ENCODE assay signal across 20 cellular contexts in the genomic region with DNA sequence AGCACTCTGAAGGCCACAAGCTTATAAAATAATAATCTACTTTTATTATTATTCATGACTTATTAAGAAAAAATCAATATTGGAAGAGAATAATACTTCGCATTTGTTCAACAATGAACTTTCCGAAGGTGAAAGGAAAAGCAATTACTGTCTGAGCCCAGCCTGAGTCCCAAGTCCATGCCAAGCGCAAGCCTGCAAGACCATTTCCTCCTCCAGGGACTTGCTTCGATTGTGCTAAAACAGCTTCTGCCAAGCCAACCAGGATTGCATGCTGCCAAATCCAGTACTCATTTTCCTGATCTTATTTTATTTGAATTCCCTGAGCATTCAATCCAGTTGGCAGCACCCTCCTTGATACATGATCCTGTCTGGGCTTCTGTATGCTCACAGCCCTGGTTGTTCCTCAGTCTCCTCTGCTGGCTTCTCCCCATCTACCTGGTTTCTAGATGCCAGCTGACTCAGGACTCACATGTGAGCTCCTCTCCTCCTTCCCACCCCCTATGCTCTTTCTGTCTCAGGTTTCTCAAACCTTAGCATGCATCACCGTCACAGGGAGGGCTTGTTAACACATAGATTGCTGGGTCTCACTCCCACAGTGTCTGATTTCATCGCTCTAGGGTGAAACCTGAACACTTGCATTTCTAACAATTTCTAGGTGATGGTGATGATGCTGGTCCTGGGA. TPM values are rescaled to one million over a fixed set of nuclear protein-coding genes. Genes with fewer than 3 reads are reported as not detected.
DNase-seq lines count a peak whose midpoint lies in the region; ATAC-seq, FAIRE-seq and TF ChIP-seq lines count a peak whose summit lies in the region.
"Had no signal": no experiment of that assay in that cellular context is flagged by ENCODE, and none has a peak within 500 bp of the region (broad histone marks: within the 10 kb centered on the region; RNA-seq: fewer than 3 reads in every experiment).

No MANE protein-coding gene starts in this region.

- 39 to 47% methylated on average over 6 of the region's 6 CpGs for WGBS in lower leg skin, 2 donors

- TF ChIP-seq CTCF in bronchial epithelial cell (IDR thresholded peaks at IDR 0.05; ENCODE audit: insufficient read depth, low read length, severe bottlenecking) (no peak), lower leg skin (IDR thresholded peaks at IDR 0.05) (no peak)

- DNase-seq in NCI-H2029 treated with DMSO at 0.1 percent for 48 hours (lab: John Stamatoyannopoulos, UW) (peak; percentile 37), bronchial epithelial cell (ENCODE audit: low read depth) (no peak), left kidney (ENCODE audit: low read depth, low spot score) (peak; percentile 89), stromal cell of bone marrow (ENCODE audit: low read depth) (peak; percentile 6), lower leg skin (ENCODE audit: low spot score in 2 of 2) (no peak), NCI-H2196 (lab: John Stamatoyannopoulos, UW; ENCODE audit: unreplicated experiment) (no peak)
- DNase-seq: activated CD4-positive, alpha-beta T cell treated with anti-CD3 and anti-CD28 coated beads for 36 hours; activated naive CD4-positive, alpha-beta T cell treated with Interleukin-2 at 50 U/mL for 16 hours; activated T-cell treated with anti-CD3 and anti-CD28 coated beads, Interleukin-2, amount 50 U/mL, for 48 hours; adrenal gland; effector memory CD8-positive, alpha-beta T cell; gastrocnemius medialis; lower lobe of right lung; NCI-H1048; NCI-H2081 treated with DMSO at 0.1 percent for 48 hours; NCI-H524 had no signal

- no peaks in the 10 kb centered on the region for H3K36me3 ChIP-seq in bronchial epithelial cell (ENCODE audit: control insufficient read depth, insufficient read depth, low read length)
- H3K36me3 ChIP-seq: adrenal gland, gastrocnemius medialis, lower lobe of right lung had no signal

- intact Hi-C loops in lower leg skin (cut with DNase I; ENCODE audit: low total_unique reads) = no loop called here

- H3K27me3 ChIP-seq in bronchial epithelial cell (ENCODE audit: control insufficient read depth, insufficient read depth, low read length) = no peaks in the 10 kb centered on the region
- H3K27me3 ChIP-seq: adrenal gland, gastrocnemius medialis had no signal

- no peak for ATAC-seq in GM21529 (IDR thresholded peaks at IDR 0.05; ENCODE audit: unreplicated experiment)
- ATAC-seq: activated CD4-positive, alpha-beta T cell treated with anti-CD3 and anti-CD28 coated beads for 36 hours; effector memory CD8-positive, alpha-beta T cell; gastrocnemius medialis; lower lobe of right lung; stimulated activated effector memory CD8-positive, alpha-beta T cell treated with anti-CD3 and anti-CD28 coated beads, Interleukin-12 subunit alpha, Interleukin-12 subunit beta, amount 100 ng/mL, for 72 hours had no signal

- peak; percentile 55 for FAIRE-seq in bronchial epithelial cell (lab: Jason Lieb, UNC)
- FAIRE-seq: D721Med had no signal

- TF ChIP-seq POLR2A in lower leg skin (IDR thresholded peaks at IDR 0.05) = no peak

- H3K4me3 ChIP-seq in bronchial epithelial cell (ENCODE audit: low read depth, low read length) (no peak overlapping the region), lower leg skin (ENCODE audit: low read depth, poor library complexity, severe bottlenecking) (no peak overlapping the region)
- H3K4me3 ChIP-seq: adrenal gland, gastrocnemius medialis, lower lobe of right lung, skin epidermis had no signal

RNA-seq across cellular contexts. Expression of a gene that starts 55.9 kb away (rescaled TPM):
- total RNA-seq in bronchial epithelial cell (20.3 and 20.7 TPM in 2 replicates), lower leg skin (100 to 1,000 TPM in 1 of 4 donors, 10 to 100 TPM in 3; 82.7 to 270 (median 94.7) TPM)

Comparison
In these comparisons a context has a peak if more than half of its experiments do, and no peak if none do; other contexts are left out.
1. DNase-seq: peak in NCI-H2029 treated with DMSO at 0.1 percent for 48 hours (single experiment), left kidney (single experiment) and stromal cell of bone marrow (single experiment); none in bronchial epithelial cell (single experiment), lower leg skin (0 of 2) and NCI-H2196 (single experiment).